Comparison of ENCODE assay signal across 34 cellular contexts in the genomic region with DNA sequence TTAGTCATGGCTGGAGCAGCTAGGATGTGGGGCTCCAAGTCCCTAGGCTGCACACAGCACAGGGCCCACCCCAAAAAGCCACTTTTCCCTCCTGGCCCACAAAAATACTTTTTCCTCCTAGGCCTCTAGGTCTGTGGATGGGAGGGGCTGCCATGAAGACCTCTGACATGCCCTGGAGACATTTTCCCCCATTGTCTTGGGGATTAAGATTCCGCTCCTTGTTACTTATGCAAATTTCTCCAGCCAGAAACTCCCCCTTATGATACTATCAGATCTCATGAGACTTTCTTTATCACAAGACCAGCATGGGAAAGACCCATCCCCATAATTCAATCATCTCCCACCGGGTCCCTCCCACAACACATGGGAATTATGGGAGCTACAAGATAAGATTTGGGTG.
"Had no signal": no experiment of that assay in that cellular context is flagged by ENCODE, and none has a peak within 500 bp of the region (broad histone marks: within the 10 kb centered on the region; RNA-seq: fewer than 3 reads in every experiment).

No MANE protein-coding gene starts in this region.

- H3K4me1 ChIP-seq: adrenal gland, body of pancreas, breast epithelium had no signal

- H3K4me3 Mint-ChIP-seq: activated B cell treated with CpG ODN at 0.5 μM for 24 hours; activated CD4-positive, alpha-beta memory T cell treated with anti-CD3 and anti-CD28 coated beads for 36 hours; activated CD4-positive, alpha-beta T cell treated with anti-CD3 and anti-CD28 coated beads, Interleukin-2, amount 10 ng/mL, durations not matched to agents 24 days and 14 days; activated CD8-positive, alpha-beta T cell treated with anti-CD3 and anti-CD28 coated beads for 36 hours; activated naive CD4-positive, alpha-beta T cell treated with anti-CD3 and anti-CD28 coated beads for 36 hours; activated naive CD8-positive, alpha-beta T cell treated with anti-CD3 and anti-CD28 coated beads for 36 hours; activated T-cell treated with anti-CD3 and anti-CD28 coated beads, Interleukin-2, amount 50 U/mL, for 4 hours; activated T-cell treated with anti-CD3 and anti-CD28 coated beads, Interleukin-2, amount 50 U/mL, for 72 hours; activated T-helper 1 cell treated with anti-CD3 and anti-CD28 coated beads, Interleukin-12 subunit alpha, Interleukin-12 subunit beta, Interleukin-2, Interleukin-4 antibody, amounts not matched to agents 30 ng/mL and 10 ng/mL and 1 ng/mL, durations not matched to agents 14 hours and 24 hours and 36 hours; activated T-helper 17 cell treated with anti-CD3 and anti-CD28 coated beads, Interleukin-2, amount 50 U/mL, for 72 hours; T-cell; T-helper 2 cell treated with Interferon-gamma antibody and Interleukin-4, amounts not matched to agents 5 μg/mL and 100 μg/mL, for 36 hours had no signal

- H3K4me3 ChIP-seq: adrenal gland, body of pancreas, breast epithelium had no signal

- DNase-seq: activated B cell treated with CpG ODN at 0.5 μM for 24 hours; activated CD4-positive, alpha-beta memory T cell treated with anti-CD3 and anti-CD28 coated beads for 36 hours; activated CD4-positive, alpha-beta T cell treated with anti-CD3 and anti-CD28 coated beads for 4 hours; activated CD4-positive, alpha-beta T cell treated with anti-CD3 and anti-CD28 coated beads, Interleukin-2, amount 10 ng/mL, durations not matched to agents 24 days and 14 days; activated CD4-positive, alpha-beta T cell treated with anti-CD3 and anti-CD28 coated beads, Interleukin-2, amount 50 U/mL, for 1 hour; activated CD4-positive, alpha-beta T cell treated with anti-CD3 and anti-CD28 coated beads, Interleukin-2, amount 50 U/mL, for 4 hours; activated CD4-positive, CD25-positive, alpha-beta regulatory T cell treated with anti-CD3 and anti-CD28 coated beads, Interleukin-2, amount 50 U/mL, for 72 hours; activated CD8-positive, alpha-beta memory T cell treated with anti-CD3 and anti-CD28 coated beads, Interleukin-2, amount 50 U/mL, for 4 hours; activated CD8-positive, alpha-beta T cell treated with anti-CD3 and anti-CD28 coated beads for 36 hours; activated effector memory CD4-positive, alpha-beta T cell treated with anti-CD3 and anti-CD28 coated beads, Interleukin-2, amount 50 U/mL, for 16 hours; activated gamma-delta T cell treated with Interleukin-2 at 50 U/mL for 16 hours; activated naive CD4-positive, alpha-beta T cell; activated naive CD4-positive, alpha-beta T cell treated with anti-CD3 and anti-CD28 coated beads for 36 hours; activated naive CD4-positive, alpha-beta T cell treated with anti-CD3 and anti-CD28 coated beads, Interleukin-2, amount 50 U/mL, for 16 hours; activated naive CD8-positive, alpha-beta T cell treated with anti-CD3 and anti-CD28 coated beads for 36 hours; activated T-cell treated with anti-CD3 and anti-CD28 coated beads for 4 hours; activated T-cell treated with anti-CD3 and anti-CD28 coated beads, Interleukin-2, amount 50 U/mL, for 1 hour; activated T-cell treated with anti-CD3 and anti-CD28 coated beads, Interleukin-2, amount 50 U/mL, for 4 hours; activated T-cell treated with anti-CD3 and anti-CD28 coated beads, Interleukin-2, amount 50 U/mL, for 72 hours; adrenal gland; amniotic stem cell; aorta; body of pancreas; brain microvascular endothelial cell; central memory CD4-positive, alpha-beta T cell; T-cell; T-helper 2 cell; T-helper 9 cell had no signal

- H3K9me3 Mint-ChIP-seq: activated B cell treated with CpG ODN at 0.5 μM for 24 hours; activated CD4-positive, alpha-beta memory T cell treated with anti-CD3 and anti-CD28 coated beads for 36 hours; activated CD4-positive, alpha-beta T cell treated with anti-CD3 and anti-CD28 coated beads, Interleukin-2, amount 10 ng/mL, durations not matched to agents 24 days and 14 days; activated CD8-positive, alpha-beta T cell treated with anti-CD3 and anti-CD28 coated beads for 36 hours; activated naive CD4-positive, alpha-beta T cell treated with anti-CD3 and anti-CD28 coated beads for 36 hours; activated naive CD4-positive, alpha-beta T cell treated with anti-CD3 and anti-CD28 coated beads, Interleukin-2, amount 50 U/mL, for 72 hours; activated naive CD8-positive, alpha-beta T cell treated with anti-CD3 and anti-CD28 coated beads for 36 hours; activated T-helper 1 cell treated with anti-CD3 and anti-CD28 coated beads, Interleukin-12 subunit alpha, Interleukin-12 subunit beta, Interleukin-2, Interleukin-4 antibody, amounts not matched to agents 30 ng/mL and 10 ng/mL and 1 ng/mL, durations not matched to agents 14 hours and 24 hours and 36 hours; activated T-helper 17 cell treated with anti-CD3 and anti-CD28 coated beads, Interleukin-2, amount 50 U/mL, for 72 hours; T-helper 2 cell treated with Interferon-gamma antibody and Interleukin-4, amounts not matched to agents 5 μg/mL and 100 μg/mL, for 36 hours had no signal

- H3K36me3 ChIP-seq: adrenal gland, brain microvascular endothelial cell, breast epithelium had no signal

- ATAC-seq: activated CD8-positive, alpha-beta T cell treated with anti-CD3 and anti-CD28 coated beads for 36 hours; activated naive CD4-positive, alpha-beta T cell treated with anti-CD3 and anti-CD28 coated beads, Interleukin-2, amount 50 U/mL, for 72 hours; activated T-cell treated with anti-CD3 and anti-CD28 coated beads, Interleukin-2, amount 50 U/mL, for 4 hours; activated T-cell treated with anti-CD3 and anti-CD28 coated beads, Interleukin-2, amount 50 U/mL, for 72 hours; activated T-helper 17 cell treated with anti-CD3 and anti-CD28 coated beads, Interleukin-2, amount 50 U/mL, for 72 hours; body of pancreas; T-cell had no signal

- H3K4me1 Mint-ChIP-seq: activated B cell treated with CpG ODN at 0.5 μM for 24 hours; activated CD4-positive, alpha-beta T cell treated with anti-CD3 and anti-CD28 coated beads, Interleukin-2, amount 10 ng/mL, durations not matched to agents 24 days and 14 days; activated naive CD8-positive, alpha-beta T cell treated with anti-CD3 and anti-CD28 coated beads for 36 hours; activated T-helper 17 cell treated with anti-CD3 and anti-CD28 coated beads, Interleukin-2, amount 50 U/mL, for 72 hours; T-cell had no signal

- H3K27me3 ChIP-seq: body of pancreas, brain microvascular endothelial cell, breast epithelium had no signal

- H3K36me3 Mint-ChIP-seq: activated CD4-positive, alpha-beta memory T cell treated with anti-CD3 and anti-CD28 coated beads for 36 hours; activated naive CD4-positive, alpha-beta T cell treated with anti-CD3 and anti-CD28 coated beads, Interleukin-2, amount 50 U/mL, for 72 hours; activated naive CD8-positive, alpha-beta T cell treated with anti-CD3 and anti-CD28 coated beads for 36 hours; T-cell had no signal

- H3K27ac ChIP-seq: adrenal gland, body of pancreas, brain microvascular endothelial cell, breast epithelium, VCaP had no signal

- H3K27ac Mint-ChIP-seq: activated B cell treated with CpG ODN at 0.5 μM for 24 hours; activated CD4-positive, alpha-beta memory T cell treated with anti-CD3 and anti-CD28 coated beads for 36 hours; activated CD4-positive, alpha-beta T cell treated with anti-CD3 and anti-CD28 coated beads, Interleukin-2, amount 10 ng/mL, durations not matched to agents 24 days and 14 days; activated CD8-positive, alpha-beta T cell treated with anti-CD3 and anti-CD28 coated beads for 36 hours; activated naive CD4-positive, alpha-beta T cell treated with anti-CD3 and anti-CD28 coated beads for 36 hours; activated naive CD8-positive, alpha-beta T cell treated with anti-CD3 and anti-CD28 coated beads for 36 hours; activated T-cell treated with anti-CD3 and anti-CD28 coated beads, Interleukin-2, amount 50 U/mL, for 72 hours; activated T-helper 1 cell treated with anti-CD3 and anti-CD28 coated beads, Interleukin-12 subunit alpha, Interleukin-12 subunit beta, Interleukin-2, Interleukin-4 antibody, amounts not matched to agents 30 ng/mL and 10 ng/mL and 1 ng/mL, durations not matched to agents 14 hours and 24 hours and 36 hours; activated T-helper 17 cell treated with anti-CD3 and anti-CD28 coated beads, Interleukin-2, amount 50 U/mL, for 72 hours; T-cell; T-helper 2 cell treated with Interferon-gamma antibody and Interleukin-4, amounts not matched to agents 5 μg/mL and 100 μg/mL, for 36 hours had no signal

- H3K9me3 ChIP-seq: adrenal gland, body of pancreas, breast epithelium had no signal
